1 cellular context compared by ENCODE assay signal in the genomic region with DNA sequence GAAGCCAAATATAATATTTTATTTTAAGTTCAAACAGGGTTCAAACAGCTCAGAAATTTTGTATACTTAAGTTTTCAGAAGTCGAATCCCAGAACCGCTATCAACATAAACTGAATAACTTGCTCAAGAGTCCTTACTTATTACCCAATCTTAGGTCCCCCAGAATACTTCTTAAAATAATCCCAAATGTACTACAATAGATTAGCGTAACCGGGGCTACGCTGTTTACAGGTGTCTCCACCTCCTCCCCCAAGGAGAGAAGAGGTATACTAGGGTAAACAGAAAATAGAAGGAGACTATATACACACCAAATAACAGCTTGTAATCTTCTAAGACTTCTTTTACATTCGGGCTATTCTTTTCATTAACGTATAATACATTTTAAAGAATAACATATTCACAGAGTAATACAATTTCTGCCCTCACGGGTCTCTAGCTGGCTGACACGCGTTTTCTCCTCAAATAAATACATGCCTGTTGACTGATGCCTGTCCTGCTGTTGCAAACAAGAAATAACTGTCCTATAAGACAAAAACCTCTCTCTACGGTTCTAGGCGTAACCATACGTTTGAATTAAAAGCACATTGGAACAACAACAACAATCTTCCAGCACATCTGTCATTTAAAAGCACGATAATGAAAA.
TF ChIP-seq lines count a peak whose summit lies in the region.

No MANE protein-coding gene starts in this region.

TF ChIP-seq in endothelial cell of umbilical vein, 7 proteins besides CTCF, POLR2A, EP300 and RAD21 (continued from another document):
- no peak for TF ChIP-seq GATA2 (IDR thresholded peaks at IDR 0.05; ENCODE audit: insufficient read depth, insufficient read length, low read depth, low read length)
- TF ChIP-seq FOS (IDR thresholded peaks at IDR 0.05; ENCODE audit: borderline replicate concordance, insufficient read depth, low read length): no peak
- no peak for TF ChIP-seq EZH2 (IDR thresholded peaks at IDR 0.05; ENCODE audit: borderline replicate concordance, low read depth, low read length, severe bottlenecking)
